ENCODE assay signal across 26 cellular contexts in genomic region chr3:191721983-191722382, GRCh38.
DNase-seq lines count a peak whose midpoint lies in the region; ATAC-seq and TF ChIP-seq lines count a peak whose summit lies in the region.
"Had no signal": no experiment of that assay in that cellular context is flagged by ENCODE, and none has a peak within 500 bp of the region (broad histone marks: within the 10 kb centered on the region; RNA-seq: fewer than 3 reads in every experiment).

No MANE protein-coding gene starts in this region.

- H3K4me1 ChIP-seq in body of pancreas (peaks cover 13% of the 10 kb centered on the region), ascending aorta (no peaks in the 10 kb centered on the region)
- H3K4me1 ChIP-seq: BLaER1, parathyroid adenoma, sigmoid colon, SJCRH30 had no signal

- 28 to 35% methylated on average over 2 of the region's 2 CpGs for WGBS in body of pancreas, 2 donors

- H3K27ac ChIP-seq in body of pancreas (peak overlapping the region in 1 of 4 donors; percentile 4), ascending aorta (no peak overlapping the region)
- H3K27ac ChIP-seq: BLaER1, parathyroid adenoma, sigmoid colon, SJCRH30 had no signal

- DNase-seq in DMS53 (lab: John Stamatoyannopoulos, UW) (peak; percentile 21), M059J (ENCODE audit: low read depth) (peak; percentile 9), body of pancreas (peak; percentile 36 to 75 (median 47)), left lobe of liver (ENCODE audit: low spot score) (no peak), ascending aorta (ENCODE audit: low spot score in 2 of 2) (no peak), kidney glomerular epithelial cell (lab: John Stamatoyannopoulos, UW) (no peak)
- DNase-seq in activated CD4-positive, alpha-beta T cell treated with anti-CD3 and anti-CD28 coated beads, Interleukin-2, amount 50 U/mL, for 48 hours, result no peak
- DNase-seq: ACHN; activated CD4-positive, CD25-positive, alpha-beta regulatory T cell treated with anti-CD3 and anti-CD28 coated beads, Interleukin-2, amount 50 U/mL, for 72 hours; activated naive CD4-positive, alpha-beta T cell treated with anti-CD3 and anti-CD28 coated beads, Interleukin-2, amount 50 U/mL, for 16 hours; activated T-cell treated with anti-CD3 and anti-CD28 coated beads, Interleukin-2, amount 50 U/mL, for 72 hours; anterior cingulate cortex; Caco-2; H7; IMR-90; left colon; MM.1S; NCI-H1436 treated with DMSO at 0.1 percent for 48 hours; NCI-H774; sigmoid colon; SJCRH30; stimulated activated CD8-positive, alpha-beta memory T cell treated with anti-CD3 and anti-CD28 coated beads, Interleukin-4, amount 100 ng/mL, for 48 hours; T-helper 1 cell had no signal

- ATAC-seq in body of pancreas, result peak; percentile 94
- peak; percentile 53 for ATAC-seq in left lobe of liver
- no peak for ATAC-seq in GM21526 (IDR thresholded peaks at IDR 0.05; ENCODE audit: low FRiP score, unreplicated experiment)
- ATAC-seq: activated T-cell treated with anti-CD3 and anti-CD28 coated beads, Interleukin-2, amount 50 U/mL, for 72 hours; left colon had no signal

- H3K27me3 ChIP-seq in body of pancreas (no peaks in the 10 kb centered on the region), ascending aorta (no peaks in the 10 kb centered on the region)
- H3K27me3 ChIP-seq: BLaER1, sigmoid colon, SJCRH30 had no signal

- H3K36me3 ChIP-seq in body of pancreas (replicated peaks in 1 of 2; ENCODE audit: insufficient read depth in 1 of 2, low read depth in 2 of 2) (no peaks in the 10 kb centered on the region), ascending aorta (no peaks in the 10 kb centered on the region)
- H3K36me3 ChIP-seq: BLaER1, sigmoid colon, SJCRH30 had no signal

- H3K9me3 ChIP-seq in body of pancreas (no peaks in the 10 kb centered on the region), ascending aorta (no peaks in the 10 kb centered on the region)
- H3K9me3 ChIP-seq: BLaER1, Caco-2, sigmoid colon, SJCRH30 had no signal

- TF ChIP-seq CTCF in body of pancreas (IDR thresholded peaks at IDR 0.05) (no peak), ascending aorta (IDR thresholded peaks at IDR 0.05) (no peak)

- H3K4me3 ChIP-seq in body of pancreas (no peak overlapping the region), ascending aorta (no peak overlapping the region)
- H3K4me3 ChIP-seq: BLaER1, sigmoid colon, SJCRH30 had no signal

- TF ChIP-seq POLR2A in body of pancreas (IDR thresholded peaks at IDR 0.05), result no peak

- intact Hi-C loops in body of pancreas (cut with DNase I), result no loop called here
- intact Hi-C loops in ascending aorta (cut with DNase I), result no loop called here

Comparison
In these comparisons a context has a peak if more than half of its experiments do, and no peak if none do; other contexts are left out.
1. DNase-seq: peak in DMS53 (single experiment), M059J (single experiment) and body of pancreas (4 of 4); none in left lobe of liver (single experiment), ascending aorta (0 of 2), activated CD4-positive, alpha-beta T cell treated with anti-CD3 and anti-CD28 coated beads, Interleukin-2, amount 50 U/mL, for 48 hours (0 of 2) and kidney glomerular epithelial cell (single experiment).